ENCODE assay signal across 1 cellular context in genomic region chr15:74209997-74210573, GRCh38.
TF ChIP-seq lines count a peak whose summit lies in the region.

No MANE protein-coding gene starts in this region.

TF ChIP-seq in HEK293, 187 proteins besides CTCF, POLR2A, EP300 and RAD21 (continued from another document and continues in another):
- TF ChIP-seq ZNF513 (tag by site-specific recombination; IDR thresholded peaks at IDR 0.05) (peak; percentile 23; the same call in 1 of the 2 replicates), ZNF10 (tag by site-specific recombination; IDR thresholded peaks at IDR 0.05) (peak; percentile 54), ZNF169 (tag by site-specific recombination; IDR thresholded peaks at IDR 0.05) (no peak), ZBTB26 (tag by site-specific recombination; optimal IDR thresholded peaks at IDR 0.05) (no peak), ZNF302 (tag by site-specific recombination; IDR thresholded peaks at IDR 0.05; ENCODE audit: low read depth) (no peak), KLF16 (tag by site-specific recombination; IDR thresholded peaks at IDR 0.05) (peak; percentile 90), ZNF248 (tag by site-specific recombination; IDR thresholded peaks at IDR 0.05) (no peak), SCRT1 (tag by site-specific recombination; IDR thresholded peaks at IDR 0.05; ENCODE audit: borderline replicate concordance) (no peak), ZSCAN5A (tag by site-specific recombination; IDR thresholded peaks at IDR 0.05) (no peak), ZNF398 (tag by site-specific recombination; IDR thresholded peaks at IDR 0.05) (peak; percentile 64), ZNF48 (tag by site-specific recombination; IDR thresholded peaks at IDR 0.05) (no peak), ZNF549 (tag by site-specific recombination; IDR thresholded peaks at IDR 0.05) (no peak), ZNF664 (tag by site-specific recombination; IDR thresholded peaks at IDR 0.05) (peak; percentile 95), KLF8 (tag by site-specific recombination; IDR thresholded peaks at IDR 0.05) (peak; percentile 67), KLF7 (tag by site-specific recombination; IDR thresholded peaks at IDR 0.05; ENCODE audit: borderline replicate concordance) (no peak), ZNF23 (tag by site-specific recombination; IDR thresholded peaks at IDR 0.05; ENCODE audit: borderline replicate concordance) (no peak), ZNF114 (tag by site-specific recombination; IDR thresholded peaks at IDR 0.05) (no peak), ZNF626 (tag by site-specific recombination; IDR thresholded peaks at IDR 0.05) (no peak), ZNF146 (tag by site-specific recombination; IDR thresholded peaks at IDR 0.05) (peak; percentile 90), ZNF132 (tag by site-specific recombination; IDR thresholded peaks at IDR 0.05; ENCODE audit: borderline replicate concordance) (no peak), FEZF1 (tag by site-specific recombination; IDR thresholded peaks at IDR 0.05) (peak; percentile 52; the same call in 1 of the 2 replicates), TRIM28 (IDR thresholded peaks at IDR 0.05; ENCODE audit: borderline replicate concordance, low read length) (no peak), ZSCAN18 (tag by site-specific recombination; IDR thresholded peaks at IDR 0.05) (no peak), ZBTB10 (tag by site-specific recombination; IDR thresholded peaks at IDR 0.05) (no peak), ZNF423 (tag by site-specific recombination; IDR thresholded peaks at IDR 0.05) (no peak), EGR2 (tag by site-specific recombination; IDR thresholded peaks at IDR 0.05; ENCODE audit: low read depth) (no peak), PRDM4 (tag by site-specific recombination; IDR thresholded peaks at IDR 0.05) (no peak), ZNF341 (tag by site-specific recombination; IDR thresholded peaks at IDR 0.05; ENCODE audit: low read depth) (no peak), ZNF133 (tag by site-specific recombination; IDR thresholded peaks at IDR 0.05) (no peak), ZNF239 (tag by site-specific recombination; IDR thresholded peaks at IDR 0.05) (no peak), ZNF837 (tag by site-specific recombination; IDR thresholded peaks at IDR 0.05) (no peak), ZNF354C (tag by site-specific recombination; IDR thresholded peaks at IDR 0.05; ENCODE audit: borderline replicate concordance, low read depth) (no peak), ZSCAN16 (tag by site-specific recombination; IDR thresholded peaks at IDR 0.05) (no peak), ZNF121 (tag by site-specific recombination; IDR thresholded peaks at IDR 0.05) (no peak), ZNF202 (tag by site-specific recombination; IDR thresholded peaks at IDR 0.05; ENCODE audit: borderline replicate concordance) (no peak), MYNN (tag by site-specific recombination; IDR thresholded peaks at IDR 0.05; ENCODE audit: borderline replicate concordance) (no peak; the same call in 1 of the 2 replicates), PATZ1 (tag by site-specific recombination; IDR thresholded peaks at IDR 0.05) (peak; percentile 60), ZNF174 (tag by site-specific recombination; IDR thresholded peaks at IDR 0.05) (no peak), ZNF629 (tag by site-specific recombination; IDR thresholded peaks at IDR 0.05) (peak; percentile 97), ZNF274 (IDR thresholded peaks at IDR 0.05; ENCODE audit: low read length) (no peak), ZNF274 (tag by site-specific recombination; IDR thresholded peaks at IDR 0.05; ENCODE audit: borderline replicate concordance) (no peak), PBX3 (CRISPR knock-in tag; IDR thresholded peaks at IDR 0.05) (no peak), ZNF449 (tag by site-specific recombination; IDR thresholded peaks at IDR 0.05) (peak; percentile 50; the same call in 1 of the 2 replicates), ZBTB48 (tag by site-specific recombination; IDR thresholded peaks at IDR 0.05) (no peak), ATF2 (tag by site-specific recombination; IDR thresholded peaks at IDR 0.05; ENCODE audit: low read depth) (peak; percentile 94)
